9 cellular contexts compared by ENCODE assay signal in genomic region chr12:108826807-108827721, GRCh38. TPM values are rescaled to one million over a fixed set of nuclear protein-coding genes. Genes with fewer than 3 reads are reported as not detected.
A peak's percentile ranks its signal among the peaks of the same experiment; 100 is the strongest.
DNase-seq lines count a peak whose midpoint lies in the region; ATAC-seq, FAIRE-seq and TF ChIP-seq lines count a peak whose summit lies in the region.
"Had no signal": no experiment of that assay in that cellular context is flagged by ENCODE, and none has a peak within 500 bp of the region (broad histone marks: within the 10 kb centered on the region; RNA-seq: fewer than 3 reads in every experiment).

No MANE protein-coding gene starts in this region.

- TF ChIP-seq EP300 in HepG2 (IDR thresholded peaks at IDR 0.05; ENCODE audit: low read depth in 2 of 2, low read length in 2 of 2) (no peak), HepG2 (CRISPR knock-in tag; IDR thresholded peaks at IDR 0.05; ENCODE audit: borderline replicate concordance) (no peak)

- FAIRE-seq in HepG2 (lab: Jason Lieb, UNC) = no peak

- H3K27me3 Mint-ChIP-seq in naive B cell = no peaks in the 10 kb centered on the region

- intact Hi-C loops in HepG2 (cut with micrococcal nuclease; ENCODE audit: unreplicated experiment) = no loop called here
- intact Hi-C loops in aorta (cut with DNase I) = no loop called here

- CTCF ChIA-PET in HepG2 (lab: Yijun Ruan, JAX; ENCODE audit: low intra/inter-chr PET ratio, low total read pairs) = no interaction called here

- H3K9me3 Mint-ChIP-seq in naive B cell = no peaks in the 10 kb centered on the region

- H3K9ac ChIP-seq in liver (ENCODE audit: low read depth in 1 of 2, low read length in 2 of 2) (no peak overlapping the region), HepG2 (ENCODE audit: insufficient read depth, low read depth, low read length) (no peak overlapping the region)

- DNase-seq in HepG2 (ENCODE audit: low spot score) = no peak
- DNase-seq in dermis blood vessel endothelial cell = peak; percentile 48
- no peak for DNase-seq in naive B cell
- DNase-seq in aorta = no peak
- no peak for DNase-seq in ACHN
- DNase-seq in NK-92 treated with Interleukin-12 subunit alpha and Interleukin-12 subunit beta, amount 100 ng/mL, for 24 hours (lab: John Stamatoyannopoulos, UW) = no peak
- DNase-seq: activated CD4-positive, alpha-beta T cell treated with anti-CD3 and anti-CD28 coated beads for 1 hour had no signal

- BruUV-seq in HepG2 (replicated peaks; lab: Mats Ljungman, UMichigan) = no TSS peak

- peaks cover 23 to 41% (median 40%) of the 10 kb centered on the region in 3 donors for H3K4me1 Mint-ChIP-seq in naive B cell

- H3K4me2 ChIP-seq in HepG2 (ENCODE audit: low read depth, low read length) = no peak overlapping the region

- peak overlapping the region in 3 of 8 donors; percentile 61 to 82 (median 76) for H3K4me3 Mint-ChIP-seq in naive B cell

- TF ChIP-seq RAD21 in liver (IDR thresholded peaks at IDR 0.05) (peak in 1 of 2 donors; percentile 1), HepG2 (CRISPR knock-in tag; IDR thresholded peaks at IDR 0.05) (no peak)

- peaks cover 0 to 22% (median 15%) of the 10 kb centered on the region in 4 donors for H3K36me3 ChIP-seq in liver (ENCODE audit: control insufficient read depth in 4 of 4, insufficient read depth in 3 of 4, low read depth in 1 of 4, low read length in 3 of 4)
- peaks cover 1 to 23% of the 10 kb centered on the region in 2 experiments; a peak in 3 of 5 replicates for H3K36me3 ChIP-seq in HepG2 (replicated peaks in 1 of 2; ENCODE audit: control insufficient read depth in 1 of 2, insufficient read depth in 2 of 2, low read length in 2 of 2)
- peaks cover 0 to 3% of the 10 kb centered on the region in 2 donors for H3K36me3 ChIP-seq in aorta (ENCODE audit: control insufficient read depth in 1 of 2, insufficient read depth in 2 of 2, low read length in 1 of 2)

- H3K4me1 ChIP-seq in liver (ENCODE audit: control insufficient read depth in 4 of 4, insufficient read depth in 4 of 4, low read length in 3 of 4) (peaks cover 2 to 21% (median 19%) of the 10 kb centered on the region in 4 donors), HepG2 (ENCODE audit: insufficient read depth, low read length) (no peaks in the 10 kb centered on the region), aorta (ENCODE audit: control insufficient read depth in 1 of 2, insufficient read depth in 2 of 2, low read length in 2 of 2) (peaks cover 6 to 7% of the 10 kb centered on the region in 2 donors)

- no peaks in the 10 kb centered on the region for H4K20me1 ChIP-seq in HepG2 (ENCODE audit: insufficient read depth, low read length)

- H2AFZ ChIP-seq in HepG2 (ENCODE audit: low read length) = no peak overlapping the region

- 71% methylated on average over 20 of the region's 20 CpGs for whole genome bisulfite sequencing in liver
- 95% methylated on average over 20 of the region's 20 CpGs for WGBS in HepG2 (ENCODE audit: low lambda C conversion rate)
- WGBS in aorta, 2 donors = 43 to 50% methylated on average over 20 of the region's 20 CpGs

- peak overlapping the region in 5 of 6 donors; percentile 12 to 85 (median 74) for H3K27ac Mint-ChIP-seq in naive B cell

- peaks cover 7 to 14% of the 10 kb centered on the region in 2 donors for H3K36me3 Mint-ChIP-seq in naive B cell

- no peak for ATAC-seq in HepG2
- no peak for ATAC-seq in naive B cell (ENCODE audit: low read depth in 2 of 2)
- peak; percentile 43 for ATAC-seq in aorta (ENCODE audit: low FRiP score)
- ATAC-seq in HG02981 (IDR thresholded peaks at IDR 0.05; ENCODE audit: unreplicated experiment) = no peak

- no peak for TF ChIP-seq POLR2A in HepG2 (IDR thresholded peaks at IDR 0.05; ENCODE audit: insufficient read depth in 1 of 2, low read depth in 2 of 2, low read length in 2 of 2)

- H3K4me3 ChIP-seq in liver (ENCODE audit: low read depth in 1 of 3, low read length in 3 of 3) = no peak overlapping the region
- H3K4me3 ChIP-seq in HepG2 (replicated peaks in 1 of 3; ENCODE audit: insufficient read depth in 1 of 3, low read depth in 2 of 3, low read length in 3 of 3) = no peak overlapping the region
- H3K4me3 ChIP-seq in aorta (ENCODE audit: low read length in 2 of 2) = no peak overlapping the region

- H3K79me2 ChIP-seq in HepG2 (ENCODE audit: insufficient read depth, low read length) = no peaks in the 10 kb centered on the region

- H3K27ac ChIP-seq in liver (ENCODE audit: low read depth in 1 of 2, low read length in 2 of 2) (peak overlapping the region; percentile 77 to 84), HepG2 (ENCODE audit: extremely low read length, insufficient read depth, low read length) (no peak overlapping the region), aorta (ENCODE audit: low read depth in 1 of 2, low read length in 2 of 2) (peak overlapping the region in 1 of 2 donors; percentile 92)

- in situ Hi-C loops in HepG2 (cut with HindIII; ENCODE audit: extremely low pct_ligation_motif_present, low pct_unique_long_range_greater_than_20kb) = no loop called here
- in situ Hi-C loops in ACHN (cut with HindIII; ENCODE audit: low pct_ligation_motif_present, low pct_unique_long_range_greater_than_20kb, low sequenced_read_pairs) = no loop called here

- no peaks in the 10 kb centered on the region for H3K27me3 ChIP-seq in liver (ENCODE audit: control insufficient read depth in 4 of 4, insufficient read depth in 4 of 4, low read length in 3 of 4)
- H3K27me3 ChIP-seq in HepG2 (ENCODE audit: control insufficient read depth in 1 of 2, insufficient read depth in 2 of 2, low read length in 2 of 2) = no peaks in the 10 kb centered on the region
- no peaks in the 10 kb centered on the region for H3K27me3 ChIP-seq in aorta (ENCODE audit: control insufficient read depth in 1 of 2, insufficient read depth in 2 of 2, low read length in 1 of 2)

- TF ChIP-seq CTCF in liver (IDR thresholded peaks at IDR 0.05; ENCODE audit: low read depth, low read length, missing input control) (no peak), HepG2 (CRISPR knock-in tag; IDR thresholded peaks at IDR 0.05) (no peak)

- H3K9me3 ChIP-seq in liver (ENCODE audit: control insufficient read depth in 4 of 4, low read length in 3 of 4) (no peaks in the 10 kb centered on the region), HepG2 (ENCODE audit: low read length) (no peaks in the 10 kb centered on the region), aorta (ENCODE audit: control insufficient read depth, low read length) (no peaks in the 10 kb centered on the region)

- POLR2A ChIA-PET in HepG2 (lab: Yijun Ruan, JAX) = no interaction called here

RNA-seq across cellular contexts. Expression of gene SSH1, which starts 30.3 kb away (rescaled TPM):
- total RNA-seq in liver (1 to 10 TPM; 4.7 to 8.5 TPM), HepG2 (2016; rRNA removed; fragmentation: Illumina TruSeq; extraction: Trizol) (4.5 and 4.8 TPM in 2 replicates), dermis blood vessel endothelial cell (19.7 and 37.7 TPM in 2 replicates), aorta (10 to 100 TPM; 60.4 to 61.6 TPM)
- polyA plus RNA-seq in liver (1 to 10 TPM; 4.5 to 5.6 TPM), HepG2 (2011; rRNA removed) (4.3 and 4.9 TPM in 2 replicates), naive B cell (ENCODE audit: low read depth in 6 of 6) (10 to 100 TPM in 2 of 6 donors, 1 to 10 TPM in 3, not detected in 1; 5.1 to 16.6 (median 5.8) TPM), aorta (10 to 100 TPM in 1 of 2 donors, 1 to 10 TPM in 1; 5.3 to 10.0 TPM)
- total RNA-seq in HepG2 (2016; cell fraction: cytosol; rRNA removed; fragmentation: Illumina TruSeq; extraction: Trizol; ENCODE audit: low read depth) = 3.0 and 3.8 TPM in 2 replicates
- total RNA-seq in HepG2 (2016; cell fraction: insoluble cytoplasmic fraction; rRNA removed; fragmentation: Illumina TruSeq; extraction: Trizol) = 4.2 and 4.4 TPM in 2 replicates
- total RNA-seq in HepG2 (2016; cell fraction: membrane; rRNA removed; fragmentation: Illumina TruSeq; extraction: Trizol) = 7.9 and 8.2 TPM in 2 replicates
- total RNA-seq in HepG2 (2016; cell fraction: nucleus; rRNA removed; fragmentation: Illumina TruSeq; extraction: Trizol) = 7.0 and 7.7 TPM in 2 replicates
- 3.1 TPM in 2 replicates for polyA plus RNA-seq in HepG2 (2011; cell fraction: cytosol; rRNA removed)
- 5.7 and 6.9 TPM in 2 replicates for polyA plus RNA-seq in HepG2 (2011; cell fraction: nucleus; rRNA removed)
- 3.6 and 4.3 TPM in 2 replicates for polyA plus RNA-seq in HepG2 (2012)
- polyA plus RNA-seq in HepG2 (2016; cell fraction: cytosol; fragmentation: Illumina TruSeq; extraction: Trizol; ENCODE audit: low read depth) = 3.1 and 3.9 TPM in 2 replicates
- polyA plus RNA-seq in HepG2 (2016; cell fraction: insoluble cytoplasmic fraction; fragmentation: Illumina TruSeq; extraction: Trizol; ENCODE audit: low read depth) = 4.8 and 5.2 TPM in 2 replicates
- 5.0 and 6.1 TPM in 2 replicates for polyA plus RNA-seq in HepG2 (2016; cell fraction: membrane; fragmentation: Illumina TruSeq; extraction: Trizol; ENCODE audit: low read depth)
- polyA plus RNA-seq in HepG2 (2016; cell fraction: nucleus; fragmentation: Illumina TruSeq; extraction: Trizol; ENCODE audit: insufficient read depth, low read depth) = 5.5 and 5.7 TPM in 2 replicates
- 14.1 and 22.8 TPM in 2 replicates for polyA minus RNA-seq in HepG2 (2011; rRNA and poly(A)+ RNA removed; ENCODE audit: low replicate concordance)
- polyA minus RNA-seq in HepG2 (2011; cell fraction: cytosol; rRNA and poly(A)+ RNA removed) = 4.2 and 5.0 TPM in 2 replicates
- polyA minus RNA-seq in HepG2 (2011; cell fraction: nucleus; rRNA and poly(A)+ RNA removed) = 8.1 and 8.6 TPM in 2 replicates

RNA-seq across cellular contexts. Expression of gene DAO, which starts 52.8 kb away (rescaled TPM):
- total RNA-seq in liver (10 to 100 TPM in 1 of 2 donors, under 1 TPM in 1; 0.84 to 28.3 TPM), HepG2 (2016; rRNA removed; fragmentation: Illumina TruSeq; extraction: Trizol) (0.82 and 1.1 TPM in 2 replicates), dermis blood vessel endothelial cell (under 0.01 TPM in 1 of 2 replicates, not detected in the other), aorta (not detected)
- polyA plus RNA-seq in liver (10 to 100 TPM; 17.6 to 51.4 TPM), HepG2 (2011; rRNA removed) (0.34 and 0.48 TPM in 2 replicates), naive B cell (ENCODE audit: low read depth in 6 of 6) (not detected), aorta (not detected)
- 0.44 and 0.51 TPM in 2 replicates for total RNA-seq in HepG2 (2016; cell fraction: cytosol; rRNA removed; fragmentation: Illumina TruSeq; extraction: Trizol; ENCODE audit: low read depth)
- 0.97 and 2.2 TPM in 2 replicates for total RNA-seq in HepG2 (2016; cell fraction: insoluble cytoplasmic fraction; rRNA removed; fragmentation: Illumina TruSeq; extraction: Trizol)
- total RNA-seq in HepG2 (2016; cell fraction: membrane; rRNA removed; fragmentation: Illumina TruSeq; extraction: Trizol) = 0.79 and 1.1 TPM in 2 replicates
- 1.0 and 1.2 TPM in 2 replicates for total RNA-seq in HepG2 (2016; cell fraction: nucleus; rRNA removed; fragmentation: Illumina TruSeq; extraction: Trizol)
- polyA plus RNA-seq in HepG2 (2011; cell fraction: cytosol; rRNA removed) = 0.64 and 0.65 TPM in 2 replicates
- polyA plus RNA-seq in HepG2 (2011; cell fraction: nucleus; rRNA removed) = 0.48 and 0.59 TPM in 2 replicates
- 0.23 and 0.43 TPM in 2 replicates for polyA plus RNA-seq in HepG2 (2012)
- 0.54 and 0.55 TPM in 2 replicates for polyA plus RNA-seq in HepG2 (2016; cell fraction: cytosol; fragmentation: Illumina TruSeq; extraction: Trizol; ENCODE audit: low read depth)
- polyA plus RNA-seq in HepG2 (2016; cell fraction: insoluble cytoplasmic fraction; fragmentation: Illumina TruSeq; extraction: Trizol; ENCODE audit: low read depth) = 1.6 and 1.7 TPM in 2 replicates
- 0.45 and 0.80 TPM in 2 replicates for polyA plus RNA-seq in HepG2 (2016; cell fraction: membrane; fragmentation: Illumina TruSeq; extraction: Trizol; ENCODE audit: low read depth)
- 1.6 and 1.7 TPM in 2 replicates for polyA plus RNA-seq in HepG2 (2016; cell fraction: nucleus; fragmentation: Illumina TruSeq; extraction: Trizol; ENCODE audit: insufficient read depth, low read depth)
- 0.68 TPM in 1 of 2 replicates, not detected in the other for polyA minus RNA-seq in HepG2 (2011; rRNA and poly(A)+ RNA removed; ENCODE audit: low replicate concordance)
- polyA minus RNA-seq in HepG2 (2011; cell fraction: cytosol; rRNA and poly(A)+ RNA removed) = not detected in 2 replicates
- polyA minus RNA-seq in HepG2 (2011; cell fraction: nucleus; rRNA and poly(A)+ RNA removed) = 0.52 TPM in 1 of 2 replicates, not detected in the other
